ENCODE assay signal across 1 cellular context in genomic region chr17:17183744-17184143, GRCh38.
TF ChIP-seq lines count a peak whose summit lies in the region.

No MANE protein-coding gene starts in this region.

TF ChIP-seq in GM12878, 131 proteins besides CTCF, POLR2A, EP300 and RAD21:
- TF ChIP-seq BHLHE40 (IDR thresholded peaks at IDR 0.05; ENCODE audit: borderline replicate concordance in 1 of 2, low read depth in 2 of 2, low read length in 1 of 2) (no peak), TAF1 (IDR thresholded peaks at IDR 0.05; ENCODE audit: borderline replicate concordance, low read depth, low read length) (no peak), NKRF (conservative IDR thresholded peaks at IDR 0.05) (no peak), HDGF (IDR thresholded peaks at IDR 0.05) (no peak), MYC (IDR thresholded peaks at IDR 0.05; ENCODE audit: insufficient read depth, insufficient read length, insufficient replicate concordance, low read length, severe bottlenecking) (no peak), ZBTB4 (CRISPR knock-in tag; IDR thresholded peaks at IDR 0.05) (no peak), SREBF2 (IDR thresholded peaks at IDR 0.05; ENCODE audit: low read length) (no peak), EZH2 (IDR thresholded peaks at IDR 0.05; ENCODE audit: borderline replicate concordance, control insufficient read depth, low read depth, low read length) (no peak)
- TF ChIP-seq, protein P1, sequence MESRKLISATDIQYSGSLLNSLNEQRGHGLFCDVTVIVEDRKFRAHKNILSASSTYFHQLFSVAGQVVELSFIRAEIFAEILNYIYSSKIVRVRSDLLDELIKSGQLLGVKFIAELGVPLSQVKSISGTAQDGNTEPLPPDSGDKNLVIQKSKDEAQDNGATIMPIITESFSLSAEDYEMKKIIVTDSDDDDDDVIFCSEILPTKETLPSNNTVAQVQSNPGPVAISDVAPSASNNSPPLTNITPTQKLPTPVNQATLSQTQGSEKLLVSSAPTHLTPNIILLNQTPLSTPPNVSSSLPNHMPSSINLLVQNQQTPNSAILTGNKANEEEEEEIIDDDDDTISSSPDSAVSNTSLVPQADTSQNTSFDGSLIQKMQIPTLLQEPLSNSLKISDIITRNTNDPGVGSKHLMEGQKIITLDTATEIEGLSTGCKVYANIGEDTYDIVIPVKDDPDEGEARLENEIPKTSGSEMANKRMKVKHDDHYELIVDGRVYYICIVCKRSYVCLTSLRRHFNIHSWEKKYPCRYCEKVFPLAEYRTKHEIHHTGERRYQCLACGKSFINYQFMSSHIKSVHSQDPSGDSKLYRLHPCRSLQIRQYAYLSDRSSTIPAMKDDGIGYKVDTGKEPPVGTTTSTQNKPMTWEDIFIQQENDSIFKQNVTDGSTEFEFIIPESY (IDR thresholded peaks at IDR 0.05): no peak
- TF ChIP-seq, protein P2, sequence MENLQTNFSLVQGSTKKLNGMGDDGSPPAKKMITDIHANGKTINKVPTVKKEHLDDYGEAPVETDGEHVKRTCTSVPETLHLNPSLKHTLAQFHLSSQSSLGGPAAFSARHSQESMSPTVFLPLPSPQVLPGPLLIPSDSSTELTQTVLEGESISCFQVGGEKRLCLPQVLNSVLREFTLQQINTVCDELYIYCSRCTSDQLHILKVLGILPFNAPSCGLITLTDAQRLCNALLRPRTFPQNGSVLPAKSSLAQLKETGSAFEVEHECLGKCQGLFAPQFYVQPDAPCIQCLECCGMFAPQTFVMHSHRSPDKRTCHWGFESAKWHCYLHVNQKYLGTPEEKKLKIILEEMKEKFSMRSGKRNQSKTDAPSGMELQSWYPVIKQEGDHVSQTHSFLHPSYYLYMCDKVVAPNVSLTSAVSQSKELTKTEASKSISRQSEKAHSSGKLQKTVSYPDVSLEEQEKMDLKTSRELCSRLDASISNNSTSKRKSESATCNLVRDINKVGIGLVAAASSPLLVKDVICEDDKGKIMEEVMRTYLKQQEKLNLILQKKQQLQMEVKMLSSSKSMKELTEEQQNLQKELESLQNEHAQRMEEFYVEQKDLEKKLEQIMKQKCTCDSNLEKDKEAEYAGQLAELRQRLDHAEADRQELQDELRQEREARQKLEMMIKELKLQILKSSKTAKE (IDR thresholded peaks at IDR 0.05; ENCODE audit: low read depth, poor library complexity, severe bottlenecking): no peak
TF ChIP-seq in GM12878: peak in this region for 0.
